Comparison of ENCODE assay signal across 18 cellular contexts in genomic region chr2:109147405-109147804, GRCh38. TPM values are rescaled to one million over a fixed set of nuclear protein-coding genes. Genes with fewer than 3 reads are reported as not detected.
DNase-seq lines count a peak whose midpoint lies in the region; ATAC-seq and TF ChIP-seq lines count a peak whose summit lies in the region.
"Had no signal": no experiment of that assay in that cellular context is flagged by ENCODE, and none has a peak within 500 bp of the region (broad histone marks: within the 10 kb centered on the region; RNA-seq: fewer than 3 reads in every experiment).

No MANE protein-coding gene starts in this region.

- H3K36me3 Mint-ChIP-seq in CD4-positive, alpha-beta T cell (ENCODE audit: low read depth): no peaks in the 10 kb centered on the region

- H3K36me3 ChIP-seq in BLaER1 treated with 17β-estradiol and CSF1 and Interleukin-3, amounts not matched to agents 10 nM and 100 nM: peaks cover 0 to 21% (median 6%) of the 10 kb centered on the region in 11 experiments; a peak in 9 of 22 replicates
- H3K36me3 ChIP-seq in body of pancreas (replicated peaks in 1 of 2; ENCODE audit: insufficient read depth in 1 of 2, low read depth in 2 of 2): no peaks in the 10 kb centered on the region
- H3K36me3 ChIP-seq: BE2C had no signal

- WGBS in body of pancreas, 2 donors: 37 to 45% methylated on average over 7 of the region's 7 CpGs

- H4K20me1 ChIP-seq in BLaER1 treated with 17β-estradiol and CSF1 and Interleukin-3, amounts not matched to agents 10 nM and 100 nM: peaks cover 68 to 99% (median 98%) of the 10 kb centered on the region in 11 experiments; a peak in 21 of 22 replicates

- H3K4me1 Mint-ChIP-seq in CD4-positive, alpha-beta T cell (ENCODE audit: low read depth): peaks cover 69% of the 10 kb centered on the region

- TF ChIP-seq POLR2A in body of pancreas (IDR thresholded peaks at IDR 0.05): no peak

- peak overlapping the region in 9 of 11 experiments; percentile 43 to 84 (median 65); a peak in 11 of 22 replicates for H3K4me2 ChIP-seq in BLaER1 treated with 17β-estradiol and CSF1 and Interleukin-3, amounts not matched to agents 10 nM and 100 nM
- H3K4me2 ChIP-seq: A549 had no signal

- H3K27me3 ChIP-seq in BLaER1 treated with 17β-estradiol and CSF1 and Interleukin-3, amounts not matched to agents 10 nM and 100 nM: no peaks in the 10 kb centered on the region
- no peaks in the 10 kb centered on the region for H3K27me3 ChIP-seq in CD4-positive, alpha-beta T cell (ENCODE audit: control insufficient read depth, insufficient read depth, low read length)
- H3K27me3 ChIP-seq in body of pancreas: no peaks in the 10 kb centered on the region
- H3K27me3 ChIP-seq: BE2C had no signal

- no peaks in the 10 kb centered on the region for H3K27me3 Mint-ChIP-seq in CD4-positive, alpha-beta T cell

- ATAC-seq in CD4-positive, alpha-beta T cell (ENCODE audit: poor library complexity): no peak
- ATAC-seq in body of pancreas (peak; percentile 63), GM21423 (IDR thresholded peaks at IDR 0.05; ENCODE audit: unreplicated experiment) (no peak)
- ATAC-seq: A549 had no signal

- H3K4me3 Mint-ChIP-seq in CD4-positive, alpha-beta T cell: no peak overlapping the region

- H3K9ac ChIP-seq in BLaER1 treated with 17β-estradiol and CSF1 and Interleukin-3, amounts not matched to agents 10 nM and 100 nM: no peak overlapping the region
- H3K9ac ChIP-seq: GM23248 had no signal

- peaks cover 47 to 78% (median 68%) of the 10 kb centered on the region in 10 experiments for H3K4me1 ChIP-seq in BLaER1 treated with 17β-estradiol and CSF1 and Interleukin-3, amounts not matched to agents 10 nM and 100 nM
- H3K4me1 ChIP-seq in body of pancreas: peaks cover 8% of the 10 kb centered on the region
- H3K4me1 ChIP-seq: A549, BE2C, Caco-2 had no signal

- intact Hi-C loops in CD4-positive, alpha-beta T cell (cut with DNase I, micrococcal nuclease): loop anchor here in 1 of 2 experiments (5.0 kb wide), 1 partner anchor 65 kb away; no protein-coding TSS in a partner anchor
- intact Hi-C loops in body of pancreas (cut with DNase I): no loop called here

- H3K27ac ChIP-seq in BLaER1 treated with 17β-estradiol and CSF1 and Interleukin-3, amounts not matched to agents 10 nM and 100 nM: no peak overlapping the region
- no peak overlapping the region for H3K27ac ChIP-seq in CD4-positive, alpha-beta T cell (ENCODE audit: low read depth, low read length)
- peak overlapping the region in 2 of 4 donors; percentile 34 to 43 for H3K27ac ChIP-seq in body of pancreas
- H3K27ac ChIP-seq: A549, GM23248 had no signal

- DNase-seq in CD4-positive, alpha-beta T cell: no peak
- DNase-seq in body of pancreas (no peak), NCI-H524 treated with DMSO at 0.1 percent for 48 hours (lab: John Stamatoyannopoulos, UW) (no peak), NCI-H524 (lab: John Stamatoyannopoulos, UW) (no peak)
- DNase-seq: 8988T, ACHN, AML-193, BE2C, C1 segment of cervical spinal cord, Caco-2, DMS153, DND-41, GM23248, H7, HCEC 1CT had no signal

- POLR2A ChIA-PET in CD4-positive, alpha-beta T cell (lab: Charles Lee): no interaction called here

- CTCF ChIA-PET in CD4-positive, alpha-beta T cell (lab: Charles Lee): no interaction called here

- H3K27ac Mint-ChIP-seq in CD4-positive, alpha-beta T cell: peak overlapping the region; percentile 81

- TF ChIP-seq CTCF in CD4-positive, alpha-beta T cell (IDR thresholded peaks at IDR 0.05): no peak
- TF ChIP-seq CTCF in body of pancreas (IDR thresholded peaks at IDR 0.05): no peak

- no peak overlapping the region for H3K4me3 ChIP-seq in BLaER1 treated with 17β-estradiol and CSF1 and Interleukin-3, amounts not matched to agents 10 nM and 100 nM
- no peak overlapping the region for H3K4me3 ChIP-seq in body of pancreas
- H3K4me3 ChIP-seq: A549, GM23248 had no signal

- H3K9me3 Mint-ChIP-seq in CD4-positive, alpha-beta T cell: no peaks in the 10 kb centered on the region

- H3K9me3 ChIP-seq in BLaER1 treated with 17β-estradiol and CSF1 and Interleukin-3, amounts not matched to agents 10 nM and 100 nM (replicated peaks in 1 of 11): peaks cover 0 to 9% (median 0%) of the 10 kb centered on the region in 11 experiments; a peak in 4 of 22 replicates
- H3K9me3 ChIP-seq in CD4-positive, alpha-beta T cell (ENCODE audit: control insufficient read depth, low read length): no peaks in the 10 kb centered on the region
- no peaks in the 10 kb centered on the region for H3K9me3 ChIP-seq in body of pancreas
- H3K9me3 ChIP-seq: A549, BE2C, Caco-2 had no signal

RNA-seq across cellular contexts. Expression of gene SH3RF3, which starts 18.4 kb away (rescaled TPM):
- 1 to 10 TPM; 5.2 to 5.9 TPM for total RNA-seq in CD4-positive, alpha-beta T cell
- total RNA-seq in body of pancreas: 1 to 10 TPM; 1.3 to 5.6 TPM
